ENCODE assay signal across 26 cellular contexts in the genomic region with DNA sequence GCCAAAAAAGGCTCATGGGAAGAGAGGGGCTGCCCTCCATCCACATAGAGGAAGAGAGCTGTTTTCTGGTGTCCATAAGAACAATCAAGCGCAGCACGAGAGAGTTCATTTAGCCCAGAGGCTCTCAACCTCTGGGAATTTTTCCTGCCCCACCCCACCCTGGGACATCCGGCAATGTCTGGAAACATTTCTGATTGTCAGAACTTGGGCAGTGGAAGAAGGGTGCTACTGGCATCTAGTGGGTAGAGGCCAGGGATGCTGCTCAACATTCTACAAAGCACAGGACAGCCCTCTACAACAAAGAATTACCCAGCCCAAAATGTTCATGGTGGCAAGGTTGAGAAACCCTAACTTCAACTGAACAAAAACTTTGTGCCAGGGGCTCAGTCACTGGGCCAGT.
DNase-seq lines count a peak whose midpoint lies in the region; ATAC-seq and TF ChIP-seq lines count a peak whose summit lies in the region.
"Had no signal": no experiment of that assay in that cellular context is flagged by ENCODE, and none has a peak within 500 bp of the region (broad histone marks: within the 10 kb centered on the region; RNA-seq: fewer than 3 reads in every experiment).

No MANE protein-coding gene starts in this region.

- H4K8ac ChIP-seq in mesenchymal stem cell (ENCODE audit: low read length): no peak overlapping the region

- intact Hi-C loops in colonic mucosa (cut with DNase I): no loop called here

- no peak overlapping the region for H3K18ac ChIP-seq in mesenchymal stem cell (ENCODE audit: low read depth in 1 of 2, low read length in 2 of 2)

- no peak overlapping the region for H3K23ac ChIP-seq in mesenchymal stem cell (ENCODE audit: low read length in 2 of 2)

- H3K27me3 ChIP-seq in SK-N-SH (ENCODE audit: insufficient read depth) (peaks cover 5% of the 10 kb centered on the region; the same call in 1 of the 2 replicates), RWPE2 (ENCODE audit: insufficient read depth, poor library complexity, severe bottlenecking) (no peaks in the 10 kb centered on the region), foreskin keratinocyte (peaks cover 50% of the 10 kb centered on the region), mesenchymal stem cell (ENCODE audit: control insufficient read depth in 1 of 2, insufficient read depth in 1 of 2, low read length in 2 of 2) (peaks cover 55 to 89% of the 10 kb centered on the region in 2 experiments), colonic mucosa (no peaks in the 10 kb centered on the region)
- H3K27me3 ChIP-seq: BLaER1 treated with 17β-estradiol and CSF1 and Interleukin-3, amounts not matched to agents 10 nM and 100 nM had no signal

- no peak overlapping the region for H3K14ac ChIP-seq in mesenchymal stem cell (ENCODE audit: low read length in 2 of 2)

- no peak for ATAC-seq in SK-N-SH treated with all-trans-retinoic acid at 6 μM for 48 hours
- peak; percentile 79 for ATAC-seq in RWPE2 (ENCODE audit: low read depth)
- ATAC-seq in foreskin keratinocyte: peak; percentile 18
- ATAC-seq: K562, natural killer cell, Right ventricle myocardium inferior, T-helper 17 cell had no signal

- peak; percentile 28; the same call in 1 of the 2 replicates for TF ChIP-seq RAD21 in SK-N-SH (IDR thresholded peaks at IDR 0.05; ENCODE audit: low read length)

- no peaks in the 10 kb centered on the region for H3K79me1 ChIP-seq in mesenchymal stem cell (replicated peaks; ENCODE audit: low read length, poor library complexity, severe bottlenecking)

- POLR2A ChIA-PET in SK-N-SH (lab: Yijun Ruan, JAX): no interaction called here

- peaks cover 0 to 20% of the 10 kb centered on the region in 2 experiments; a peak in 1 of 4 replicates for H3K4me1 ChIP-seq in SK-N-SH (ENCODE audit: control insufficient read depth in 1 of 2, insufficient read depth in 2 of 2, low read depth in 1 of 2, low read length in 1 of 2)
- H3K4me1 ChIP-seq in RWPE2 (ENCODE audit: insufficient read depth, poor library complexity, severe bottlenecking): no peaks in the 10 kb centered on the region
- H3K4me1 ChIP-seq in foreskin keratinocyte: no peaks in the 10 kb centered on the region
- H3K4me1 ChIP-seq in mesenchymal stem cell (ENCODE audit: control insufficient read depth, insufficient read depth, low read depth, low read length): no peaks in the 10 kb centered on the region
- H3K4me1 ChIP-seq in colonic mucosa: no peaks in the 10 kb centered on the region
- H3K4me1 ChIP-seq: transverse colon had no signal

- no peak overlapping the region for H3K4ac ChIP-seq in mesenchymal stem cell (ENCODE audit: low read depth in 1 of 2, low read length in 2 of 2)

- no peak overlapping the region for H3K9ac ChIP-seq in SK-N-SH
- no peak overlapping the region for H3K9ac ChIP-seq in mesenchymal stem cell (ENCODE audit: low read length)
- H3K9ac ChIP-seq in colonic mucosa (ENCODE audit: low read depth in 2 of 2, low read length in 2 of 2): no peak overlapping the region
- H3K9ac ChIP-seq: BLaER1 treated with 17β-estradiol and CSF1 and Interleukin-3, amounts not matched to agents 10 nM and 100 nM had no signal

- no peaks in the 10 kb centered on the region for H4K20me1 ChIP-seq in SK-N-SH (ENCODE audit: insufficient read depth)
- H4K20me1 ChIP-seq: BLaER1 treated with 17β-estradiol and CSF1 and Interleukin-3, amounts not matched to agents 10 nM and 100 nM had no signal

- WGBS in SK-N-SH (ENCODE audit: low lambda C conversion rate): 76% methylated on average over 3 of the region's 3 CpGs
- WGBS in mesenchymal stem cell: 88% methylated on average over 1 of the region's 3 CpGs

- H3K4me3 ChIP-seq in SK-N-SH (ENCODE audit: low read depth in 2 of 2, low read length in 1 of 2): no peak overlapping the region
- H3K4me3 ChIP-seq in RWPE2 (ENCODE audit: severe bottlenecking): no peak overlapping the region
- H3K4me3 ChIP-seq in mesenchymal stem cell (ENCODE audit: insufficient read depth in 1 of 2, low read depth in 1 of 2, low read length in 2 of 2): no peak overlapping the region
- no peak overlapping the region for H3K4me3 ChIP-seq in colonic mucosa
- H3K4me3 ChIP-seq: BLaER1 treated with 17β-estradiol and CSF1 and Interleukin-3, amounts not matched to agents 10 nM and 100 nM; hepatocyte; K562; transverse colon had no signal

- H4K91ac ChIP-seq in mesenchymal stem cell (ENCODE audit: low read length): no peak overlapping the region

- DNase-seq in SK-N-SH: no peak
- DNase-seq in RWPE2 (ENCODE audit: low spot score): no peak
- no peak for DNase-seq in foreskin keratinocyte
- DNase-seq in stromal cell of bone marrow (ENCODE audit: low read depth): peak; percentile 2
- no peak for DNase-seq in mesenchymal stem cell
- DNase-seq in colonic mucosa: no peak
- DNase-seq in HPDE6-E6E7 (ENCODE audit: extremely low spot score): no peak
- DNase-seq: activated CD4-positive, alpha-beta T cell treated with anti-CD3 and anti-CD28 coated beads, Interleukin-2, amount 50 U/mL, for 4 hours; activated gamma-delta T cell; effector CD8-positive, alpha-beta T cell; mesendoderm; natural killer cell; NCI-H2029; NCI-H446; NK-92 treated with Interleukin-12 subunit alpha and Interleukin-12 subunit beta, amount 100 ng/mL, for 24 hours; stimulated activated CD4-positive, alpha-beta T cell treated with anti-CD3 and anti-CD28 coated beads, Interleukin-2, amount 100 ng/mL, for 48 hours; T-helper 17 cell; transverse colon had no signal

- no peak overlapping the region for H3K4me2 ChIP-seq in SK-N-SH
- no peak overlapping the region for H3K4me2 ChIP-seq in mesenchymal stem cell (ENCODE audit: low read length, poor library complexity, severe bottlenecking)
- H3K4me2 ChIP-seq: BLaER1 treated with 17β-estradiol and CSF1 and Interleukin-3, amounts not matched to agents 10 nM and 100 nM; hepatocyte had no signal

- H3K36me3 ChIP-seq in SK-N-SH (replicated peaks in 1 of 2; ENCODE audit: control insufficient read depth in 1 of 2, insufficient read depth in 2 of 2, low read length in 1 of 2): no peaks in the 10 kb centered on the region
- H3K36me3 ChIP-seq in RWPE2 (ENCODE audit: low read depth): no peaks in the 10 kb centered on the region
- no peaks in the 10 kb centered on the region for H3K36me3 ChIP-seq in mesenchymal stem cell (ENCODE audit: control insufficient read depth in 1 of 2, insufficient read depth in 2 of 2, low read depth in 1 of 2, low read length in 2 of 2)
- H3K36me3 ChIP-seq in colonic mucosa: no peaks in the 10 kb centered on the region
- H3K36me3 ChIP-seq: BLaER1 treated with 17β-estradiol and CSF1 and Interleukin-3, amounts not matched to agents 10 nM and 100 nM; transverse colon had no signal

- no peak for TF ChIP-seq EP300 in SK-N-SH (IDR thresholded peaks at IDR 0.05; ENCODE audit: borderline replicate concordance in 1 of 2, low read depth in 1 of 2, low read length in 1 of 2)

- H3K9me3 ChIP-seq in SK-N-SH (no peaks in the 10 kb centered on the region), RWPE2 (ENCODE audit: severe bottlenecking) (no peaks in the 10 kb centered on the region), mesenchymal stem cell (ENCODE audit: control insufficient read depth, low read length) (no peaks in the 10 kb centered on the region), colonic mucosa (no peaks in the 10 kb centered on the region)
- H3K9me3 ChIP-seq: BLaER1 treated with 17β-estradiol and CSF1 and Interleukin-3, amounts not matched to agents 10 nM and 100 nM; transverse colon had no signal

- H2AFZ ChIP-seq in SK-N-SH (ENCODE audit: low read depth) (no peak overlapping the region), mesenchymal stem cell (ENCODE audit: low read depth, low read length) (no peak overlapping the region)
- H2AFZ ChIP-seq: hepatocyte had no signal

- H3K27ac ChIP-seq in SK-N-SH (ENCODE audit: low read depth in 2 of 2, low read length in 1 of 2): no peak overlapping the region
- H3K27ac ChIP-seq in RWPE2 (ENCODE audit: poor library complexity, severe bottlenecking): no peak overlapping the region
- no peak overlapping the region for H3K27ac ChIP-seq in foreskin keratinocyte
- no peak overlapping the region for H3K27ac ChIP-seq in mesenchymal stem cell (ENCODE audit: low read length, poor library complexity, severe bottlenecking)
- H3K27ac ChIP-seq in colonic mucosa: no peak overlapping the region
- H3K27ac ChIP-seq: 22Rv1; BLaER1 treated with 17β-estradiol and CSF1 and Interleukin-3, amounts not matched to agents 10 nM and 100 nM; hepatocyte; HL-60; transverse colon; VCaP had no signal

- no peak overlapping the region for H2BK5ac ChIP-seq in mesenchymal stem cell (ENCODE audit: low read depth, low read length, poor library complexity, severe bottlenecking)

- H3F3A ChIP-seq in SK-N-SH (replicated peaks; ENCODE audit: insufficient read depth): no peaks in the 10 kb centered on the region

- TF ChIP-seq CTCF in SK-N-SH (IDR thresholded peaks at IDR 0.05) (no peak), RWPE2 (IDR thresholded peaks at IDR 0.05; ENCODE audit: poor library complexity, severe bottlenecking) (peak; percentile 90), foreskin keratinocyte (conservative IDR thresholded peaks at IDR 0.05) (peak; percentile 69), colonic mucosa (IDR thresholded peaks at IDR 0.05) (no peak)

- no peak overlapping the region for H2BK120ac ChIP-seq in mesenchymal stem cell (ENCODE audit: low read depth, low read length)

- no peak overlapping the region for H2BK12ac ChIP-seq in mesenchymal stem cell (ENCODE audit: low read length in 2 of 2)

- no peak overlapping the region for H2BK15ac ChIP-seq in mesenchymal stem cell (ENCODE audit: low read depth, poor library complexity, severe bottlenecking)

- no peaks in the 10 kb centered on the region for H3K79me2 ChIP-seq in SK-N-SH (ENCODE audit: insufficient read depth)
- H3K79me2 ChIP-seq: hepatocyte had no signal

- no peak overlapping the region for H2AK5ac ChIP-seq in mesenchymal stem cell (ENCODE audit: low read length, severe bottlenecking)

- no peaks in the 10 kb centered on the region for H3K9me2 ChIP-seq in SK-N-SH

- CTCF ChIA-PET in SK-N-SH (lab: Yijun Ruan, JAX): interaction anchor here (0.7 to 1.3 kb wide), 4 partner anchors 11 to 46 kb away, joined by 4 to 5 read pairs (median 4); no protein-coding TSS in a partner anchor

TF ChIP-seq in SK-N-SH, 30 proteins besides CTCF, POLR2A, EP300 and RAD21 (continues in another document):
- no peak for TF ChIP-seq JUND (IDR thresholded peaks at IDR 0.05)
- no peak for TF ChIP-seq FOXM1 (IDR thresholded peaks at IDR 0.05; ENCODE audit: low read depth)
- no peak for TF ChIP-seq NFIC (IDR thresholded peaks at IDR 0.05; ENCODE audit: borderline replicate concordance)
- no peak for TF ChIP-seq MXI1 (IDR thresholded peaks at IDR 0.05; ENCODE audit: low read depth, low read length)

TF ChIP-seq in SK-N-SH treated with all-trans-retinoic acid at 6 μM for 48 hours, 23 proteins besides CTCF, POLR2A, EP300 and RAD21 (continues in another document):
- no peak for TF ChIP-seq ZFP3 (CRISPR knock-in tag; IDR thresholded peaks at IDR 0.05)

Comparison
In these comparisons a context has a peak if more than half of its experiments do, and no peak if none do; other contexts are left out.
1. CTCF ChIP-seq: peak in RWPE2 (single experiment) and foreskin keratinocyte (single experiment); none in SK-N-SH (single experiment) and colonic mucosa (single experiment).